Comparison of ENCODE assay signal across 21 cellular contexts in the genomic region with DNA sequence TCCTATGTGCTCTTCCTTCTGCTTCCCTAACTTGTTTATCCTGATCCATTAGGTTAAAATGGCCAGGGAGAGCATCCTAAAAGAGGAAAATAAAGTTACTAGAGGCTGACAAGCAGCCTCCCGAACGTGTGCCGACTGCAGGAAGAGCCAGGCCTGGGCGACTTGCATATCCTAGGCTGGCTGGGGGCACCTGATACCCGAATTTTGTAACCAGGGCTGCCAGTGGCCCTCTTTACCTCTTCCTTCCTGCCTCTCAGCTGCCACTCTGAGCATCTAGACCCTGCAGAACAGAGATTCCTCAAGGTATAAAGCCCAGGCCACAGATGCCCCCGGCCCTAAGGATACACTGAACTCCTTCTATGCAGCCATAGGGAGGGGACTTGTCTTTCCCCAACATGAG. TPM values are rescaled to one million over a fixed set of nuclear protein-coding genes. Genes with fewer than 3 reads are reported as not detected.
DNase-seq lines count a peak whose midpoint lies in the region; ATAC-seq, FAIRE-seq and TF ChIP-seq lines count a peak whose summit lies in the region.
"Had no signal": no experiment of that assay in that cellular context is flagged by ENCODE, and none has a peak within 500 bp of the region (broad histone marks: within the 10 kb centered on the region; RNA-seq: fewer than 3 reads in every experiment).

No MANE protein-coding gene starts in this region.

- no peaks in the 10 kb centered on the region; the same call in 1 of the 2 replicates for H3F3A ChIP-seq in Loucy (ENCODE audit: low read depth)

- TF ChIP-seq CTCF in DND-41 (IDR thresholded peaks at IDR 0.05; ENCODE audit: borderline replicate concordance, extremely low read depth, low read length, poor library complexity, severe bottlenecking) (no peak), Loucy (conservative IDR thresholded peaks at IDR 0.05; ENCODE audit: low read length) (no peak), colonic mucosa (IDR thresholded peaks at IDR 0.05) (no peak), mesothelial cell of epicardium (IDR thresholded peaks at IDR 0.05; ENCODE audit: unreplicated experiment) (no peak)

- H3K9me2 ChIP-seq in Loucy (replicated peaks; ENCODE audit: low read depth, low read length), result no peaks in the 10 kb centered on the region
- H3K9me2 ChIP-seq: SK-N-SH had no signal

- H4K20me1 ChIP-seq in BLaER1 (peaks cover 6% of the 10 kb centered on the region; the same call in 1 of the 2 replicates), DND-41 (ENCODE audit: insufficient read depth, low read length) (no peaks in the 10 kb centered on the region), Loucy (ENCODE audit: insufficient read depth, low read length, poor library complexity, severe bottlenecking) (peaks cover 8% of the 10 kb centered on the region)

- FAIRE-seq in RCC 7860 (lab: Jason Lieb, UNC), result no peak
- FAIRE-seq: GM12878 had no signal

- H3K36me3 Mint-ChIP-seq in naive B cell (peaks cover 7 to 11% of the 10 kb centered on the region in 2 donors), mesothelial cell of epicardium (peaks cover 10% of the 10 kb centered on the region)

- H3K4me3 ChIP-seq in BLaER1 (peak overlapping the region; percentile 39), DND-41 (ENCODE audit: low read depth in 1 of 2, low read length in 2 of 2) (peak overlapping the region in 1 of 2 experiments; percentile 42; a peak in 2 of 4 replicates), Loucy (ENCODE audit: low read length, poor library complexity, severe bottlenecking) (peak overlapping the region; percentile 55), colonic mucosa (no peak overlapping the region)
- H3K4me3 ChIP-seq: GM12878 had no signal

- peak overlapping the region; percentile 63 for H3K9ac ChIP-seq in BLaER1
- H3K9ac ChIP-seq in DND-41 (ENCODE audit: low read depth, low read length), result peak overlapping the region; percentile 64
- peak overlapping the region; percentile 65 for H3K9ac ChIP-seq in Loucy (ENCODE audit: low read depth, low read length, poor library complexity, severe bottlenecking)
- H3K9ac ChIP-seq in colonic mucosa (ENCODE audit: low read depth in 2 of 2, low read length in 2 of 2), result no peak overlapping the region
- H3K9ac ChIP-seq: SK-N-SH had no signal

- H2AFZ ChIP-seq in DND-41 (ENCODE audit: low read depth, low read length) (peak overlapping the region; percentile 54), Loucy (ENCODE audit: low read length) (no peak overlapping the region)

- H3K4me1 ChIP-seq in BLaER1 (peaks cover 87% of the 10 kb centered on the region), DND-41 (ENCODE audit: insufficient read depth, low read length) (peaks cover 62% of the 10 kb centered on the region), Loucy (ENCODE audit: insufficient read depth, low read length, poor library complexity, severe bottlenecking) (peaks cover 41% of the 10 kb centered on the region), colonic mucosa (no peaks in the 10 kb centered on the region)

- DNase-seq in DND-41, result peak; percentile 76
- no peak for DNase-seq in naive B cell
- DNase-seq in colonic mucosa, result no peak
- DNase-seq in RCC 7860 (ENCODE audit: low spot score), result no peak
- DNase-seq in mesothelial cell of epicardium (ENCODE audit: low spot score in 2 of 2, unreplicated experiment in 2 of 2), result no peak
- DNase-seq: DMS153, EL, NCI-H1105, NCI-H2081, NCI-H446, NCI-H69, OCI-M1, T-helper 1 cell had no signal

- peaks cover 72% of the 10 kb centered on the region for H3K36me3 ChIP-seq in BLaER1
- peaks cover 3% of the 10 kb centered on the region; the same call in 1 of the 2 replicates for H3K36me3 ChIP-seq in DND-41 (ENCODE audit: insufficient read depth, low read length)
- peaks cover 51% of the 10 kb centered on the region for H3K36me3 ChIP-seq in Loucy (ENCODE audit: insufficient read depth, low read length)
- H3K36me3 ChIP-seq in colonic mucosa, result no peaks in the 10 kb centered on the region

- H3K9me3 Mint-ChIP-seq in naive B cell (peaks cover 2 to 13% (median 9%) of the 10 kb centered on the region in 7 donors), mesothelial cell of epicardium (peaks cover 19% of the 10 kb centered on the region)

- peak overlapping the region in 6 of 8 donors; percentile 54 to 82 (median 72) for H3K4me3 Mint-ChIP-seq in naive B cell
- H3K4me3 Mint-ChIP-seq in mesothelial cell of epicardium, result no peak overlapping the region
- H3K4me3 Mint-ChIP-seq: CD4-positive, alpha-beta T cell; H9 had no signal

- H3K27ac Mint-ChIP-seq in naive B cell, result peak overlapping the region in 3 of 6 donors; percentile 12 to 80 (median 27)
- H3K27ac Mint-ChIP-seq in mesothelial cell of epicardium, result no peak overlapping the region
- H3K27ac Mint-ChIP-seq: CD4-positive, alpha-beta T cell had no signal

- peaks cover 16% of the 10 kb centered on the region for H3K9me3 ChIP-seq in BLaER1
- H3K9me3 ChIP-seq in DND-41 (ENCODE audit: insufficient read depth, low read length, severe bottlenecking), result peaks cover 7% of the 10 kb centered on the region
- H3K9me3 ChIP-seq in Loucy (ENCODE audit: insufficient read depth, low read depth, low read length), result no peaks in the 10 kb centered on the region; the same call in 1 of the 2 replicates
- H3K9me3 ChIP-seq in colonic mucosa, result no peaks in the 10 kb centered on the region

- H3K27me3 Mint-ChIP-seq in naive B cell, result no peaks in the 10 kb centered on the region
- no peaks in the 10 kb centered on the region for H3K27me3 Mint-ChIP-seq in mesothelial cell of epicardium (ENCODE audit: low read depth)
- H3K27me3 Mint-ChIP-seq: CD4-positive, alpha-beta T cell; IgD-negative memory B cell had no signal

- intact Hi-C loops in colonic mucosa (cut with DNase I), result no loop called here

- peaks cover 24 to 50% (median 33%) of the 10 kb centered on the region in 3 donors for H3K4me1 Mint-ChIP-seq in naive B cell
- H3K4me1 Mint-ChIP-seq in mesothelial cell of epicardium, result peaks cover 14% of the 10 kb centered on the region

- no peaks in the 10 kb centered on the region for H3K27me3 ChIP-seq in BLaER1
- no peaks in the 10 kb centered on the region for H3K27me3 ChIP-seq in DND-41 (ENCODE audit: insufficient read depth, low read length, poor library complexity)
- H3K27me3 ChIP-seq in Loucy (ENCODE audit: insufficient read depth, low read length, poor library complexity, severe bottlenecking), result no peaks in the 10 kb centered on the region
- no peaks in the 10 kb centered on the region for H3K27me3 ChIP-seq in colonic mucosa

- H3K79me2 ChIP-seq in DND-41 (ENCODE audit: insufficient read depth, low read length), result 0 out of 2 replicates have a peak, but pooled peaks cover 4% of the 10 kb centered on the region
- peaks cover 33% of the 10 kb centered on the region for H3K79me2 ChIP-seq in Loucy (ENCODE audit: insufficient read depth, low read length)

- H3K4me2 ChIP-seq in BLaER1 (peak overlapping the region; percentile 87), DND-41 (ENCODE audit: insufficient read depth, low read length) (peak overlapping the region; percentile 59), Loucy (ENCODE audit: low read depth, low read length, poor library complexity, severe bottlenecking) (peak overlapping the region; percentile 65)
- H3K4me2 ChIP-seq: SK-N-SH had no signal

- ATAC-seq in DND-41 (ENCODE audit: insufficient read depth, low read depth), result peak; percentile 35
- no peak for ATAC-seq in naive B cell (ENCODE audit: low read depth in 2 of 2)

- H3K27ac ChIP-seq in BLaER1 (peak overlapping the region; percentile 78), DND-41 (ENCODE audit: low read length) (peak overlapping the region; percentile 97), colonic mucosa (no peak overlapping the region)
- H3K27ac ChIP-seq: HL-60 had no signal

RNA-seq across cellular contexts. Expression of a gene that starts 48.5 kb away (rescaled TPM):
- polyA plus RNA-seq in naive B cell (ENCODE audit: low read depth in 6 of 6), result 1 to 10 TPM; 3.7 to 8.9 (median 6.9) TPM
- 1 to 10 TPM; 5.9 to 9.3 TPM for total RNA-seq in colonic mucosa
- total RNA-seq in mesothelial cell of epicardium, result 26.0 to 30.5 TPM (median 26.8 TPM) in 3 replicates

Comparison
In these comparisons a context has a peak if more than half of its experiments do, and no peak if none do; other contexts are left out.
1. H3K9ac ChIP-seq: peak in BLaER1 (single experiment), DND-41 (single experiment) and Loucy (single experiment); none in colonic mucosa (0 of 2).
2. Peak in every context shown above with its lines, with median percentiles within 50 percentile points of each other: H3K4me2 ChIP-seq.